10 cellular contexts compared by ENCODE assay signal in the genomic region with DNA sequence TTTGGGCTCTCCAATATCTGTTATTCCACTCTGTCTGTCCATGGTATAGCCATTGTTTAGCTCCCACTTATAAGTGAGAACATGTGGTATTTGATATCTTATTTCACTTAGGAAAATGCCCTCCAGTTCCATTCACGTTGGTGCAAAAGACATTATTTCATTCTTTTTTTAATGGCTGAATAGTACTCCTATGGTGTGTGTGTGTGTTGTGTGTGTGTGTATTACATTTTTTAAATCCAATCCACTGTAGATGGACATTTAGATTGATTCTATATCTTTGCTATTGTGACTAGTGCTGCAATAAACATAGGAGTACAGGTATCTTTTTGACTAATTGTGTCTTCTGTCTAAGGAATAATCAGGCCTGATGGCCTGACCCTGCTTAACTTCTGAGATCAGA. TPM values are rescaled to one million over a fixed set of nuclear protein-coding genes. Genes with fewer than 3 reads are reported as not detected.
"Had no signal": no experiment of that assay in that cellular context is flagged by ENCODE, and none has a peak within 500 bp of the region (broad histone marks: within the 10 kb centered on the region; RNA-seq: fewer than 3 reads in every experiment).

No MANE protein-coding gene starts in this region.

- H3K36me3 Mint-ChIP-seq: IgD-negative memory B cell had no signal

- H3K27me3 Mint-ChIP-seq: IgD-negative memory B cell had no signal

- DNase-seq: IMR-90, Karpas-422, KBM-7, KG1 had no signal

- H3K4me3 Mint-ChIP-seq: IgD-negative memory B cell had no signal

- FAIRE-seq: HepG2, HTR-8/SVneo had no signal

- H3K4me2 ChIP-seq: KMS-11 had no signal

- ATAC-seq: HepG2 had no signal

- H3K9me3 Mint-ChIP-seq: IgD-negative memory B cell had no signal

- H3K27ac ChIP-seq: HL-60, KMS-11 had no signal

- H3K9ac ChIP-seq: KMS-11 had no signal

RNA-seq across cellular contexts. Expression of a gene that starts 7.4 kb away (rescaled TPM):
- total RNA-seq: HT-29 had no signal
